In the genomic region with DNA sequence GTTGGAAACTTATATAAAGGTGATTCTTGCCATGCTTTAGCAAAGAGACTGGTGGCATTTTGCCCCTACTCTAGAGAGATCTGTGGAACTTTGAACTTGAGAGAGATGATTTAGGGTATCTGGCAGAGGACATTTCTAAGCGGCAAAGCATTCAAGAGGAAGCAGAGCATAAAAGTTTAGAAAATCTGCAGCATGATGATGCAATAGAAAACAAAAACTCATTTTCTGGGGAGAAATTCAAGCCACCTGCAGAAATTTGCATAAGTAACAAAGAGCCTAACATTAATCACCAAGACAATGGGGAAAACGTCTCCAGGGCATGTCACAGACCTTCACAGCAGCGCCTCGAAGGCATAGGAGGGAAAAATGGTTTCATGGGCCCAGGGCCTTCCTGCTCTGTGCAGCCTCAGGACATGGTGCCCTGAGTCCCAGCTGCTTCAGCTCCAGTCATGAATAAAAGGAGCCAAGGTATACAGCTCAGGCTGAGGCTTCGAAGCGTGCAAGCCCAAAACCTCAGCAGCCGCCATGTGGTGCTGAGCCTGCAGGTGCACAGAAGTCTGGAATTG, we compare ENCODE assay signal across 1 cellular context.
TF ChIP-seq lines count a peak whose summit lies in the region.

No MANE protein-coding gene starts in this region.

TF ChIP-seq in GM23338, 12 proteins besides CTCF, POLR2A, EP300 and RAD21 (continued from another document):
- TF ChIP-seq REST (IDR thresholded peaks at IDR 0.05; ENCODE audit: unreplicated experiment): no peak
- TF ChIP-seq NANOG (IDR thresholded peaks at IDR 0.05; ENCODE audit: borderline replicate concordance): no peak
- no peak for TF ChIP-seq ETS1 (IDR thresholded peaks at IDR 0.05)
- no peak for TF ChIP-seq ZNF331 (CRISPR knock-in tag; IDR thresholded peaks at IDR 0.05; ENCODE audit: low read depth)
- no peak for TF ChIP-seq JUNB (IDR thresholded peaks at IDR 0.05; ENCODE audit: unreplicated experiment)
- no peak for TF ChIP-seq POLR2AphosphoS5 (IDR thresholded peaks at IDR 0.05; ENCODE audit: low read depth)
- TF ChIP-seq, protein P1, sequence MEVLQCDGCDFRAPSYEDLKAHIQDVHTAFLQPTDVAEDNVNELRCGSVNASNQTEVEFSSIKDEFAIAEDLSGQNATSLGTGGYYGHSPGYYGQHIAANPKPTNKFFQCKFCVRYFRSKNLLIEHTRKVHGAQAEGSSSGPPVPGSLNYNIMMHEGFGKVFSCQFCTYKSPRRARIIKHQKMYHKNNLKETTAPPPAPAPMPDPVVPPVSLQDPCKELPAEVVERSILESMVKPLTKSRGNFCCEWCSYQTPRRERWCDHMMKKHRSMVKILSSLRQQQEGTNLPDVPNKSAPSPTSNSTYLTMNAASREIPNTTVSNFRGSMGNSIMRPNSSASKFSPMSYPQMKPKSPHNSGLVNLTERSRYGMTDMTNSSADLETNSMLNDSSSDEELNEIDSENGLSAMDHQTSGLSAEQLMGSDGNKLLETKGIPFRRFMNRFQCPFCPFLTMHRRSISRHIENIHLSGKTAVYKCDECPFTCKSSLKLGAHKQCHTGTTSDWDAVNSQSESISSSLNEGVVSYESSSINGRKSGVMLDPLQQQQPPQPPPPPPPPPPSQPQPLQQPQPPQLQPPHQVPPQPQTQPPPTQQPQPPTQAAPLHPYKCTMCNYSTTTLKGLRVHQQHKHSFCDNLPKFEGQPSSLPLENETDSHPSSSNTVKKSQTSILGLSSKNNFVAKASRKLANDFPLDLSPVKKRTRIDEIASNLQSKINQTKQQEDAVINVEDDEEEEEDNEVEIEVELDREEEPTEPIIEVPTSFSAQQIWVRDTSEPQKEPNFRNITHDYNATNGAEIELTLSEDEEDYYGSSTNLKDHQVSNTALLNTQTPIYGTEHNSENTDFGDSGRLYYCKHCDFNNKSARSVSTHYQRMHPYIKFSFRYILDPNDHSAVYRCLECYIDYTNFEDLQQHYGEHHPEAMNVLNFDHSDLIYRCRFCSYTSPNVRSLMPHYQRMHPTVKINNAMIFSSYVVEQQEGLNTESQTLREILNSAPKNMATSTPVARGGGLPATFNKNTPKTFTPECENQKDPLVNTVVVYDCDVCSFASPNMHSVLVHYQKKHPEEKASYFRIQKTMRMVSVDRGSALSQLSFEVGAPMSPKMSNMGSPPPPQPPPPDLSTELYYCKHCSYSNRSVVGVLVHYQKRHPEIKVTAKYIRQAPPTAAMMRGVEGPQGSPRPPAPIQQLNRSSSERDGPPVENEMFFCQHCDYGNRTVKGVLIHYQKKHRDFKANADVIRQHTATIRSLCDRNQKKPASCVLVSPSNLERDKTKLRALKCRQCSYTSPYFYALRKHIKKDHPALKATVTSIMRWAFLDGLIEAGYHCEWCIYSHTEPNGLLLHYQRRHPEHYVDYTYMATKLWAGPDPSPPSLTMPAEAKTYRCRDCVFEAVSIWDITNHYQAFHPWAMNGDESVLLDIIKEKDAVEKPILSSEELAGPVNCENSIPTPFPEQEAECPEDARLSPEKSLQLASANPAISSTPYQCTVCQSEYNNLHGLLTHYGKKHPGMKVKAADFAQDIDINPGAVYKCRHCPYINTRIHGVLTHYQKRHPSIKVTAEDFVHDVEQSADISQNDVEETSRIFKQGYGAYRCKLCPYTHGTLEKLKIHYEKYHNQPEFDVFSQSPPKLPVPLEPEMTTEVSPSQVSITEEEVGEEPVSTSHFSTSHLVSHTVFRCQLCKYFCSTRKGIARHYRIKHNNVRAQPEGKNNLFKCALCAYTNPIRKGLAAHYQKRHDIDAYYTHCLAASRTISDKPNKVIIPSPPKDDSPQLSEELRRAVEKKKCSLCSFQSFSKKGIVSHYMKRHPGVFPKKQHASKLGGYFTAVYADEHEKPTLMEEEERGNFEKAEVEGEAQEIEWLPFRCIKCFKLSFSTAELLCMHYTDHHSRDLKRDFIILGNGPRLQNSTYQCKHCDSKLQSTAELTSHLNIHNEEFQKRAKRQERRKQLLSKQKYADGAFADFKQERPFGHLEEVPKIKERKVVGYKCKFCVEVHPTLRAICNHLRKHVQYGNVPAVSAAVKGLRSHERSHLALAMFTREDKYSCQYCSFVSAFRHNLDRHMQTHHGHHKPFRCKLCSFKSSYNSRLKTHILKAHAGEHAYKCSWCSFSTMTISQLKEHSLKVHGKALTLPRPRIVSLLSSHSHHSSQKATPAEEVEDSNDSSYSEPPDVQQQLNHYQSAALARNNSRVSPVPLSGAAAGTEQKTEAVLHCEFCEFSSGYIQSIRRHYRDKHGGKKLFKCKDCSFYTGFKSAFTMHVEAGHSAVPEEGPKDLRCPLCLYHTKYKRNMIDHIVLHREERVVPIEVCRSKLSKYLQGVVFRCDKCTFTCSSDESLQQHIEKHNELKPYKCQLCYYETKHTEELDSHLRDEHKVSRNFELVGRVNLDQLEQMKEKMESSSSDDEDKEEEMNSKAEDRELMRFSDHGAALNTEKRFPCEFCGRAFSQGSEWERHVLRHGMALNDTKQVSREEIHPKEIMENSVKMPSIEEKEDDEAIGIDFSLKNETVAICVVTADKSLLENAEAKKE (CRISPR knock-in tag; IDR thresholded peaks at IDR 0.05): no peak
- TF ChIP-seq EZH2 (IDR thresholded peaks at IDR 0.05; ENCODE audit: low read depth, unreplicated experiment): no peak
- no peak for TF ChIP-seq EZH2phosphoT487 (IDR thresholded peaks at IDR 0.05; ENCODE audit: unreplicated experiment)
- TF ChIP-seq CREB1 (CRISPR knock-in tag; IDR thresholded peaks at IDR 0.05; ENCODE audit: low read depth): no peak
